ENCODE assay signal across 19 cellular contexts in the genomic region with DNA sequence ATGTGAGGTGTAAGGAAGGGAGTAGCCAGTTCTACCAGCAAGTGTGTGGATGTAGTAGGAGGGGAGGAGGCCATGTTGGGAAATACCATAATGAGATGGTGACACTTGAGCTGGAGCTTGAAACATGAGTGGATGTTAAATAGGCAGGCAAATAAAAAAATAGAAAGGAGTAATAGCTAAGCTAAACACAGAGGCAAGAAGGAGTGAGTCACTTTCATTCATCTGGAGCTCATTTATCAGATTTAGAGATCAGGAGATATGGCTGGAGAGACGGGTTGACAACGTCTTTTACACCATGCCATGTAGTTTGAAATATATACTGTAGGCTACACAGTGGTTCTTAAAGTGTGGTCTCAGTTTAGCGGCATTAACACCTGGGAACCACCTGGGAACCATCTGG.
A peak's percentile ranks its signal among the peaks of the same experiment; 100 is the strongest.
DNase-seq lines count a peak whose midpoint lies in the region; ATAC-seq and TF ChIP-seq lines count a peak whose summit lies in the region.
"Had no signal": no experiment of that assay in that cellular context is flagged by ENCODE, and none has a peak within 500 bp of the region (broad histone marks: within the 10 kb centered on the region; RNA-seq: fewer than 3 reads in every experiment).

No MANE protein-coding gene starts in this region.

- TF ChIP-seq POLR2A in right lobe of liver (IDR thresholded peaks at IDR 0.05), result no peak

- H3K36me3 ChIP-seq in DND-41 (ENCODE audit: insufficient read depth, low read length) (no peaks in the 10 kb centered on the region), right lobe of liver (no peaks in the 10 kb centered on the region)
- H3K36me3 ChIP-seq: right atrium auricular region, vagina had no signal

- no peaks in the 10 kb centered on the region for H4K20me1 ChIP-seq in DND-41 (ENCODE audit: insufficient read depth, low read length)

- H3K27me3 ChIP-seq in DND-41 (ENCODE audit: insufficient read depth, low read length, poor library complexity), result no peaks in the 10 kb centered on the region
- H3K27me3 ChIP-seq in right lobe of liver, result no peaks in the 10 kb centered on the region
- H3K27me3 ChIP-seq: right atrium auricular region, vagina had no signal

- DNase-seq in DND-41 (no peak), M059J (ENCODE audit: low read depth) (peak; percentile 3), dedifferentiated amniotic fluid mesenchymal stem cell (ENCODE audit: extremely low spot score) (peak; percentile 41), renal cortical epithelial cell (ENCODE audit: low read depth) (peak; percentile 54), right lobe of liver (no peak)
- DNase-seq in activated T-helper 2 cell treated with anti-CD3 and anti-CD28 coated beads, Interferon-gamma antibody, Interleukin-2, Interleukin-4, amounts not matched to agents 10 μg/mL and 5 μg/mL and 100 μg/mL, durations not matched to agents 14 hours and 24 hours and 36 hours (ENCODE audit: low spot score), result no peak
- DNase-seq: activated CD8-positive, alpha-beta T cell treated with anti-CD3 and anti-CD28 coated beads, Interleukin-2, amount 10 ng/mL, durations not matched to agents 7 days and 5 days; activated effector memory CD4-positive, alpha-beta T cell treated with Interleukin-2 at 50 U/mL for 16 hours; caudate nucleus; H7; Kasumi-1; NCI-H2029 treated with DMSO at 0.1 percent for 48 hours; SK-N-SH; stimulated activated CD4-positive, alpha-beta T cell treated with anti-CD3 and anti-CD28 coated beads, Interleukin-4, amount 100 ng/mL, for 1 hour had no signal

- H3K4me3 Mint-ChIP-seq in activated T-helper 2 cell treated with anti-CD3 and anti-CD28 coated beads, Interferon-gamma antibody, Interleukin-2, Interleukin-4, amounts not matched to agents 10 μg/mL and 5 μg/mL and 100 μg/mL, durations not matched to agents 14 hours and 24 hours and 36 hours (ENCODE audit: low read depth), result no peak overlapping the region
- H3K4me3 Mint-ChIP-seq: activated CD8-positive, alpha-beta T cell treated with anti-CD3 and anti-CD28 coated beads, Interleukin-2, amount 10 ng/mL, durations not matched to agents 7 days and 5 days; neural crest cell had no signal

- H3K27ac ChIP-seq in DND-41 (ENCODE audit: low read length) (0 out of 2 replicates have a peak overlapping the region, but pooled peaks have one; percentile 29), right lobe of liver (no peak overlapping the region)
- H3K27ac ChIP-seq: right atrium auricular region, vagina had no signal

- H3K4me2 ChIP-seq in DND-41 (ENCODE audit: insufficient read depth, low read length), result peak overlapping the region; percentile 23
- H3K4me2 ChIP-seq: SK-N-SH had no signal

- H3K9ac ChIP-seq in DND-41 (ENCODE audit: low read depth, low read length), result no peak overlapping the region
- H3K9ac ChIP-seq: SK-N-SH had no signal

- TF ChIP-seq CTCF in DND-41 (IDR thresholded peaks at IDR 0.05; ENCODE audit: borderline replicate concordance, extremely low read depth, low read length, poor library complexity, severe bottlenecking) (no peak), right lobe of liver (IDR thresholded peaks at IDR 0.05) (no peak)

- H3K9me3 ChIP-seq in DND-41 (ENCODE audit: insufficient read depth, low read length, severe bottlenecking), result no peaks in the 10 kb centered on the region
- H3K9me3 ChIP-seq in right lobe of liver, result no peaks in the 10 kb centered on the region
- H3K9me3 ChIP-seq: right atrium auricular region, SK-N-SH, vagina had no signal

- no peaks in the 10 kb centered on the region for H3K36me3 Mint-ChIP-seq in activated T-helper 2 cell treated with anti-CD3 and anti-CD28 coated beads, Interferon-gamma antibody, Interleukin-2, Interleukin-4, amounts not matched to agents 10 μg/mL and 5 μg/mL and 100 μg/mL, durations not matched to agents 14 hours and 24 hours and 36 hours (ENCODE audit: low read depth)

- ATAC-seq in DND-41 (ENCODE audit: insufficient read depth, low read depth) (peak; percentile 95), right lobe of liver (no peak), GM18907 (IDR thresholded peaks at IDR 0.05; ENCODE audit: unreplicated experiment) (no peak)
- ATAC-seq: activated CD8-positive, alpha-beta T cell treated with anti-CD3 and anti-CD28 coated beads, Interleukin-2, amount 10 ng/mL, durations not matched to agents 7 days and 5 days had no signal

- intact Hi-C loops in right lobe of liver (cut with DNase I), result no loop called here
- intact Hi-C loops in activated T-helper 2 cell treated with anti-CD3 and anti-CD28 coated beads, Interferon-gamma antibody, Interleukin-2, Interleukin-4, amounts not matched to agents 10 μg/mL and 5 μg/mL and 100 μg/mL, durations not matched to agents 14 hours and 24 hours and 36 hours (cut with micrococcal nuclease), result no loop called here

- peaks cover 13% of the 10 kb centered on the region for H3K9me3 Mint-ChIP-seq in activated T-helper 2 cell treated with anti-CD3 and anti-CD28 coated beads, Interferon-gamma antibody, Interleukin-2, Interleukin-4, amounts not matched to agents 10 μg/mL and 5 μg/mL and 100 μg/mL, durations not matched to agents 14 hours and 24 hours and 36 hours

- H2AFZ ChIP-seq in DND-41 (ENCODE audit: low read depth, low read length), result no peak overlapping the region

- peaks cover 24% of the 10 kb centered on the region for H3K4me1 ChIP-seq in DND-41 (ENCODE audit: insufficient read depth, low read length)
- no peaks in the 10 kb centered on the region for H3K4me1 ChIP-seq in right lobe of liver
- H3K4me1 ChIP-seq: right atrium auricular region, vagina had no signal

- no peaks in the 10 kb centered on the region for H3K4me1 Mint-ChIP-seq in activated T-helper 2 cell treated with anti-CD3 and anti-CD28 coated beads, Interferon-gamma antibody, Interleukin-2, Interleukin-4, amounts not matched to agents 10 μg/mL and 5 μg/mL and 100 μg/mL, durations not matched to agents 14 hours and 24 hours and 36 hours (ENCODE audit: low read depth)
- H3K4me1 Mint-ChIP-seq: neural crest cell had no signal

- no peaks in the 10 kb centered on the region for H3K79me2 ChIP-seq in DND-41 (ENCODE audit: insufficient read depth, low read length)

- H3K4me3 ChIP-seq in DND-41 (ENCODE audit: low read depth in 1 of 2, low read length in 2 of 2) (no peak overlapping the region), right lobe of liver (no peak overlapping the region)
- H3K4me3 ChIP-seq: lung, right atrium auricular region, vagina had no signal

- H3K27ac Mint-ChIP-seq in activated T-helper 2 cell treated with anti-CD3 and anti-CD28 coated beads, Interferon-gamma antibody, Interleukin-2, Interleukin-4, amounts not matched to agents 10 μg/mL and 5 μg/mL and 100 μg/mL, durations not matched to agents 14 hours and 24 hours and 36 hours, result no peak overlapping the region
- H3K27ac Mint-ChIP-seq: activated CD8-positive, alpha-beta T cell treated with anti-CD3 and anti-CD28 coated beads, Interleukin-2, amount 10 ng/mL, durations not matched to agents 7 days and 5 days had no signal

- WGBS in right lobe of liver (ENCODE audit: insufficient coverage, low coverage, low lambda C conversion rate, missing lambda C conversion rate), result 85% methylated on average over 3 of the region's 3 CpGs

- no peaks in the 10 kb centered on the region for H3K27me3 Mint-ChIP-seq in activated T-helper 2 cell treated with anti-CD3 and anti-CD28 coated beads, Interferon-gamma antibody, Interleukin-2, Interleukin-4, amounts not matched to agents 10 μg/mL and 5 μg/mL and 100 μg/mL, durations not matched to agents 14 hours and 24 hours and 36 hours (ENCODE audit: low read depth)

Comparison
In these comparisons a context has a peak if more than half of its experiments do, and no peak if none do; other contexts are left out.
1. DNase-seq: peak in M059J (single experiment), dedifferentiated amniotic fluid mesenchymal stem cell (single experiment) and renal cortical epithelial cell (single experiment); none in DND-41 (single experiment), right lobe of liver (0 of 3) and activated T-helper 2 cell treated with anti-CD3 and anti-CD28 coated beads, Interferon-gamma antibody, Interleukin-2, Interleukin-4, amounts not matched to agents 10 μg/mL and 5 μg/mL and 100 μg/mL, durations not matched to agents 14 hours and 24 hours and 36 hours (single experiment).